Comparison of ENCODE assay signal across 1 cellular context in genomic region chr6:31441368-31442267, GRCh38.
A peak's percentile ranks its signal among the peaks of the same experiment; 100 is the strongest.
TF ChIP-seq lines count a peak whose summit lies in the region.

No MANE protein-coding gene starts in this region.

TF ChIP-seq in HepG2, 621 proteins besides CTCF, POLR2A, EP300 and RAD21 (continued from another document and continues in another):
- no peak; the same call in 1 of the 2 replicates for TF ChIP-seq ZNF709 (CRISPR knock-in tag; IDR thresholded peaks at IDR 0.05)
- TF ChIP-seq FOXO1 (CRISPR knock-in tag; IDR thresholded peaks at IDR 0.05), result no peak
- no peak for TF ChIP-seq SRSF4 (IDR thresholded peaks at IDR 0.05; ENCODE audit: low read depth, low read length, poor library complexity, severe bottlenecking)
- no peak for TF ChIP-seq REPIN1 (CRISPR knock-in tag; IDR thresholded peaks at IDR 0.05; ENCODE audit: borderline replicate concordance, low read depth)
- no peak for TF ChIP-seq RBAK (CRISPR knock-in tag; IDR thresholded peaks at IDR 0.05)
- no peak for TF ChIP-seq THAP11 (CRISPR knock-in tag; IDR thresholded peaks at IDR 0.05)
- no peak for TF ChIP-seq ZNF326 (CRISPR knock-in tag; IDR thresholded peaks at IDR 0.05; ENCODE audit: borderline replicate concordance)
- no peak for TF ChIP-seq ZNF644 (CRISPR knock-in tag; IDR thresholded peaks at IDR 0.05; ENCODE audit: low read depth)
- no peak for TF ChIP-seq AKNA (CRISPR knock-in tag; IDR thresholded peaks at IDR 0.05; ENCODE audit: borderline replicate concordance)
- TF ChIP-seq HOMEZ (CRISPR knock-in tag; IDR thresholded peaks at IDR 0.05; ENCODE audit: low read depth), result peak; percentile 43; the same call in 1 of the 2 replicates
- TF ChIP-seq BRD4 (CRISPR knock-in tag; IDR thresholded peaks at IDR 0.05), result no peak
- no peak for TF ChIP-seq DR1 (CRISPR knock-in tag; IDR thresholded peaks at IDR 0.05)
- no peak for TF ChIP-seq HDAC1 (CRISPR knock-in tag; IDR thresholded peaks at IDR 0.05)
- TF ChIP-seq ZNF367 (CRISPR knock-in tag; IDR thresholded peaks at IDR 0.05; ENCODE audit: borderline replicate concordance), result no peak
- no peak for TF ChIP-seq KLF12 (CRISPR knock-in tag; IDR thresholded peaks at IDR 0.05; ENCODE audit: borderline replicate concordance)
- TF ChIP-seq ZNF530 (CRISPR knock-in tag; IDR thresholded peaks at IDR 0.05; ENCODE audit: low read depth), result no peak
- no peak for TF ChIP-seq ESRRA (CRISPR knock-in tag; IDR thresholded peaks at IDR 0.05; ENCODE audit: low read depth)
- TF ChIP-seq KDM2A (CRISPR knock-in tag; IDR thresholded peaks at IDR 0.05; ENCODE audit: borderline replicate concordance, low read depth), result peak; percentile 62; the same call in 1 of the 2 replicates
- no peak for TF ChIP-seq SSRP1 (CRISPR knock-in tag; IDR thresholded peaks at IDR 0.05)
- 0 out of 2 replicates have a peak, but pooled peaks have one; percentile 38 for TF ChIP-seq ZBTB42 (CRISPR knock-in tag; IDR thresholded peaks at IDR 0.05)
- no peak for TF ChIP-seq ZNF280D (CRISPR knock-in tag; IDR thresholded peaks at IDR 0.05)
- no peak for TF ChIP-seq ZNF18 (CRISPR knock-in tag; IDR thresholded peaks at IDR 0.05; ENCODE audit: insufficient replicate concordance)
- no peak for TF ChIP-seq ZBTB7B (CRISPR knock-in tag; IDR thresholded peaks at IDR 0.05)
- no peak for TF ChIP-seq CHCHD3 (CRISPR knock-in tag; IDR thresholded peaks at IDR 0.05)
- no peak for TF ChIP-seq SP2 (CRISPR knock-in tag; IDR thresholded peaks at IDR 0.05)
- no peak for TF ChIP-seq TEAD2 (CRISPR knock-in tag; IDR thresholded peaks at IDR 0.05)
- no peak for TF ChIP-seq TMF1 (CRISPR knock-in tag; IDR thresholded peaks at IDR 0.05; ENCODE audit: low read depth)
- no peak; the same call in 1 of the 2 replicates for TF ChIP-seq ZNF563 (CRISPR knock-in tag; IDR thresholded peaks at IDR 0.05)
- no peak for TF ChIP-seq RFX1 (IDR thresholded peaks at IDR 0.05)
- no peak for TF ChIP-seq SNAPC4 (CRISPR knock-in tag; IDR thresholded peaks at IDR 0.05)
- TF ChIP-seq ZNF850 (CRISPR knock-in tag; conservative IDR thresholded peaks at IDR 0.05), result no peak
- no peak for TF ChIP-seq ZNF264 (CRISPR knock-in tag; IDR thresholded peaks at IDR 0.05)
- TF ChIP-seq ZNF768 (CRISPR knock-in tag; IDR thresholded peaks at IDR 0.05), result no peak
- no peak for TF ChIP-seq ZNF317 (CRISPR knock-in tag; IDR thresholded peaks at IDR 0.05)
- no peak for TF ChIP-seq MBD4 (IDR thresholded peaks at IDR 0.05; ENCODE audit: borderline replicate concordance, low read length)
- 0 out of 2 replicates have a peak, but pooled peaks have one; percentile 35 for TF ChIP-seq ZNF556 (CRISPR knock-in tag; IDR thresholded peaks at IDR 0.05; ENCODE audit: borderline replicate concordance)
- TF ChIP-seq ZNF160 (CRISPR knock-in tag; IDR thresholded peaks at IDR 0.05), result no peak
- no peak for TF ChIP-seq NFKBIZ (CRISPR knock-in tag; IDR thresholded peaks at IDR 0.05)
- no peak for TF ChIP-seq AKAP8 (CRISPR knock-in tag; IDR thresholded peaks at IDR 0.05)
- TF ChIP-seq ATRX (CRISPR knock-in tag; IDR thresholded peaks at IDR 0.05; ENCODE audit: borderline replicate concordance), result no peak
- peak; percentile 57 for TF ChIP-seq AGO1 (IDR thresholded peaks at IDR 0.05; ENCODE audit: low read depth, low read length, poor library complexity, severe bottlenecking)
- no peak for TF ChIP-seq ARNT2 (CRISPR knock-in tag; IDR thresholded peaks at IDR 0.05; ENCODE audit: low read depth)
- TF ChIP-seq PRDM4 (CRISPR knock-in tag; IDR thresholded peaks at IDR 0.05; ENCODE audit: borderline replicate concordance), result no peak
- TF ChIP-seq SALL1 (CRISPR knock-in tag; IDR thresholded peaks at IDR 0.05), result 0 out of 2 replicates have a peak, but pooled peaks have one; percentile 36
- no peak for TF ChIP-seq ZFP90 (CRISPR knock-in tag; IDR thresholded peaks at IDR 0.05; ENCODE audit: borderline replicate concordance)
- TF ChIP-seq SRSF9 (IDR thresholded peaks at IDR 0.05; ENCODE audit: borderline replicate concordance, insufficient read depth, low read depth, low read length, poor library complexity, severe bottlenecking), result no peak
- TF ChIP-seq ZNF10 (CRISPR knock-in tag; IDR thresholded peaks at IDR 0.05; ENCODE audit: borderline replicate concordance, low read depth), result no peak
- TF ChIP-seq ZNF878 (CRISPR knock-in tag; IDR thresholded peaks at IDR 0.05), result no peak
- no peak for TF ChIP-seq ZNF598 (CRISPR knock-in tag; IDR thresholded peaks at IDR 0.05; ENCODE audit: borderline replicate concordance)
- TF ChIP-seq ZNF256 (CRISPR knock-in tag; conservative IDR thresholded peaks at IDR 0.05), result no peak
- TF ChIP-seq RFXAP (CRISPR knock-in tag; IDR thresholded peaks at IDR 0.05; ENCODE audit: borderline replicate concordance), result 0 out of 2 replicates have a peak, but pooled peaks have one; percentile 25
- no peak for TF ChIP-seq JUN (CRISPR knock-in tag; IDR thresholded peaks at IDR 0.05)
